Comparison of ENCODE assay signal across 8 cellular contexts in the genomic region with DNA sequence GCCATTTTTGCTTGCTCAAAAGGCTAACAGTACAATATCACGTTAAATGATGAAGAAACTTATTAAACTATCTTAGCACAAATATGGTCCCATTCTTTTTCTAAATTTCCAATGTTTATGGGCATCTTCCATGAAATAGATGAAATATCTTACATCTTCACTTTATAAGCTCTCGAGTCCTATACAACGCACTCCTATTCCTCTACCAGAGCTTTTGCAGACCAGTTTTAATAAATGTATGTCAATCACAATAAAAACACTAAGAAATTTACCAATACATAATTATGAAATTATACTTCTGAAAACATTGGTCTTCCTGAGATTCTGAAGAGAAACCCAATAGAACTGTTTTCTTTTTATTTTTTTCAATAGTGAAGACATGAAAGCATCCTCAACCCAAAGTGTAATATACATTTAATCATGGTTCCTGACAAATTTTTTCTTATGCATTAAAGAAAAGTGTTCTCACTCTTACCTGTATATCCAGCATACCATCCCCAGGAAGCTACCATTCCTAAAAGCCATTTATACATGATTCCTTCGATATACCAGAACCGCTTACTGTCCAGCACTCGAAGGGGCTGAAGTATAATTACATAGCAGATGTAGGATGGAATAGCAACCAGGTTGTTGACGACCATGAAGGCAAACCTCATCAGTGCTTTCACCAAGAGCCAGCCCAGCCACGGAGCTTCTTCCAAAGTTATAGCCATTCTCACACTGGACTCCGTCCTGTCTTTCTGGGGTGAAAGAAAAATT. TPM values are rescaled to one million over a fixed set of nuclear protein-coding genes. Genes with fewer than 3 reads are reported as not detected.
DNase-seq lines count a peak whose midpoint lies in the region; ATAC-seq, FAIRE-seq and TF ChIP-seq lines count a peak whose summit lies in the region.

No MANE protein-coding gene starts in this region.

- no peaks in the 10 kb centered on the region for H3K36me3 ChIP-seq in kidney (ENCODE audit: control insufficient read depth in 1 of 2, insufficient read depth in 2 of 2, low read length in 2 of 2)

- H3K27me3 Mint-ChIP-seq in activated CD4-positive, alpha-beta T cell treated with anti-CD3 and anti-CD28 coated beads, Interleukin-2, amount 10 ng/mL, durations not matched to agents 24 days and 14 days = no peaks in the 10 kb centered on the region
- no peaks in the 10 kb centered on the region for H3K27me3 Mint-ChIP-seq in activated T-helper 17 cell treated with anti-CD3 and anti-CD28 coated beads, Interleukin-2, amount 50 U/mL, for 72 hours

- ATAC-seq in activated T-helper 17 cell treated with anti-CD3 and anti-CD28 coated beads, Interleukin-2, amount 50 U/mL, for 72 hours (replicated peaks) = no peak

- no peaks in the 10 kb centered on the region for H3K9me3 ChIP-seq in kidney (ENCODE audit: control insufficient read depth in 1 of 2, low read length in 2 of 2)

- TF ChIP-seq CTCF in kidney (IDR thresholded peaks at IDR 0.05; ENCODE audit: borderline replicate concordance, extremely low read depth, insufficient read depth) = no peak

- peak overlapping the region; percentile 42 for H3K27ac Mint-ChIP-seq in activated CD4-positive, alpha-beta T cell treated with anti-CD3 and anti-CD28 coated beads, Interleukin-2, amount 10 ng/mL, durations not matched to agents 24 days and 14 days
- H3K27ac Mint-ChIP-seq in activated T-helper 17 cell treated with anti-CD3 and anti-CD28 coated beads, Interleukin-2, amount 50 U/mL, for 72 hours = peak overlapping the region; percentile 85

- H3K4me1 Mint-ChIP-seq in activated CD4-positive, alpha-beta T cell treated with anti-CD3 and anti-CD28 coated beads, Interleukin-2, amount 10 ng/mL, durations not matched to agents 24 days and 14 days = peaks cover 51% of the 10 kb centered on the region
- H3K4me1 Mint-ChIP-seq in activated T-helper 17 cell treated with anti-CD3 and anti-CD28 coated beads, Interleukin-2, amount 50 U/mL, for 72 hours = peaks cover 41% of the 10 kb centered on the region

- H3K27ac ChIP-seq in kidney (ENCODE audit: low read depth in 2 of 2, low read length in 2 of 2) = no peak overlapping the region

- H3K9me3 Mint-ChIP-seq in activated CD4-positive, alpha-beta T cell treated with anti-CD3 and anti-CD28 coated beads, Interleukin-2, amount 10 ng/mL, durations not matched to agents 24 days and 14 days = no peaks in the 10 kb centered on the region
- H3K9me3 Mint-ChIP-seq in activated T-helper 17 cell treated with anti-CD3 and anti-CD28 coated beads, Interleukin-2, amount 50 U/mL, for 72 hours = no peaks in the 10 kb centered on the region

- H3K9ac ChIP-seq in kidney (ENCODE audit: low read length in 2 of 2) = peak overlapping the region in 1 of 2 donors; percentile 90

- intact Hi-C loops in activated CD4-positive, alpha-beta T cell treated with anti-CD3 and anti-CD28 coated beads, Interleukin-2, amount 10 ng/mL, durations not matched to agents 24 days and 14 days (cut with micrococcal nuclease) = no loop called here
- intact Hi-C loops in kidney (cut with DNase I) = no loop called here

- H3K4me1 ChIP-seq in kidney (ENCODE audit: control insufficient read depth in 1 of 2, insufficient read depth in 1 of 2, low read depth in 1 of 2, low read length in 2 of 2) = peaks cover 0 to 6% of the 10 kb centered on the region in 2 donors

- DNase-seq in activated CD4-positive, alpha-beta T cell treated with anti-CD3 and anti-CD28 coated beads, Interleukin-2, amount 10 ng/mL, durations not matched to agents 24 days and 14 days = no peak
- no peak for DNase-seq in activated CD4-positive, alpha-beta T cell treated with anti-CD3 and anti-CD28 coated beads for 4 hours
- no peak for DNase-seq in kidney
- peak; percentile 72 for DNase-seq in superior temporal gyrus (ENCODE audit: extremely low spot score)
- DNase-seq in cerebellar nuclear complex (lab: John Stamatoyannopoulos, UW) = no peak
- DNase-seq in retina = no peak
- no peak for DNase-seq in NCI-H1930 (lab: John Stamatoyannopoulos, UW)

- peak overlapping the region; percentile 74 to 86 for H3K4me3 ChIP-seq in kidney (ENCODE audit: low read length in 2 of 2)

- peak overlapping the region; percentile 91 for H3K4me3 Mint-ChIP-seq in activated CD4-positive, alpha-beta T cell treated with anti-CD3 and anti-CD28 coated beads, Interleukin-2, amount 10 ng/mL, durations not matched to agents 24 days and 14 days
- peak overlapping the region; percentile 81 for H3K4me3 Mint-ChIP-seq in activated T-helper 17 cell treated with anti-CD3 and anti-CD28 coated beads, Interleukin-2, amount 50 U/mL, for 72 hours

- no peak for FAIRE-seq in kidney (lab: Jason Lieb, UNC)

- H3K36me3 Mint-ChIP-seq in activated CD4-positive, alpha-beta T cell treated with anti-CD3 and anti-CD28 coated beads, Interleukin-2, amount 10 ng/mL, durations not matched to agents 24 days and 14 days (ENCODE audit: low read depth) = peaks cover 18% of the 10 kb centered on the region
- H3K36me3 Mint-ChIP-seq in activated T-helper 17 cell treated with anti-CD3 and anti-CD28 coated beads, Interleukin-2, amount 50 U/mL, for 72 hours (ENCODE audit: low read depth) = peaks cover 21% of the 10 kb centered on the region

RNA-seq across cellular contexts. Expression of a gene that starts 1.8 kb away (rescaled TPM):
- 35.6 and 42.1 TPM in 2 replicates for total RNA-seq in activated CD4-positive, alpha-beta T cell treated with anti-CD3 and anti-CD28 coated beads, Interleukin-2, amount 10 ng/mL, durations not matched to agents 24 days and 14 days
- 10 to 100 TPM; 15.4 to 18.7 TPM for total RNA-seq in activated T-helper 17 cell treated with anti-CD3 and anti-CD28 coated beads, Interleukin-2, amount 50 U/mL, for 72 hours
- 67.4 TPM for total RNA-seq in kidney
- 7.1 TPM for polyA plus RNA-seq in kidney (ENCODE audit: insufficient read depth, low read depth, low replicate concordance)
